ENCODE assay signal across 17 cellular contexts in genomic region chr4:86036729-86037128, GRCh38.
DNase-seq lines count a peak whose midpoint lies in the region; ATAC-seq and TF ChIP-seq lines count a peak whose summit lies in the region.
"Had no signal": no experiment of that assay in that cellular context is flagged by ENCODE, and none has a peak within 500 bp of the region (broad histone marks: within the 10 kb centered on the region; RNA-seq: fewer than 3 reads in every experiment).

No MANE protein-coding gene starts in this region.

- no peak for TF ChIP-seq CTCF in HEK293 (tag by site-specific recombination; IDR thresholded peaks at IDR 0.05)
- no peak for TF ChIP-seq CTCF in fibroblast of mammary gland (conservative IDR thresholded peaks at IDR 0.05; ENCODE audit: control insufficient read depth, insufficient read depth, low read depth, low read length)

- H3K9me3 ChIP-seq in HEK293 (ENCODE audit: control insufficient read depth, insufficient read depth, low read depth, low read length) (no peaks in the 10 kb centered on the region), SJCRH30 (replicated peaks) (peaks cover 3% of the 10 kb centered on the region; the same call in 1 of the 2 replicates)
- H3K9me3 ChIP-seq: transverse colon had no signal

- no peaks in the 10 kb centered on the region for H3K4me1 ChIP-seq in HEK293 (ENCODE audit: control insufficient read depth, insufficient read depth, low read length)
- H3K4me1 ChIP-seq in SJCRH30: peaks cover 24% of the 10 kb centered on the region

- DNase-seq in SJCRH30 (peak in 1 of 2 experiments; percentile 65), fibroblast of mammary gland (ENCODE audit: low read depth) (peak; percentile 41), renal cortical epithelial cell (ENCODE audit: low read depth) (peak; percentile 60), NCI-H2171 (lab: John Stamatoyannopoulos, UW) (no peak), kidney glomerular epithelial cell (lab: John Stamatoyannopoulos, UW) (no peak)
- no peak for DNase-seq in activated naive CD4-positive, alpha-beta T cell treated with anti-CD3 and anti-CD28 coated beads, Interleukin-2, amount 10 ng/mL, durations not matched to agents 7 days and 5 days
- DNase-seq: activated B cell treated with CpG ODN at 0.5 μM for 24 hours; activated gamma-delta T cell treated with Interleukin-2 at 50 U/mL for 16 hours; CD4-positive, CD25-positive, alpha-beta regulatory T cell; glutamatergic neuron; left cardiac atrium; stimulated activated CD4-positive, alpha-beta T cell treated with anti-CD3 and anti-CD28 coated beads, Interleukin-1b, Interleukin-23, amount 100 ng/mL, for 48 hours; T-cell; transverse colon had no signal

- no peak overlapping the region for H3K4me3 ChIP-seq in HEK293 (ENCODE audit: low read depth, low read length)
- H3K4me3 ChIP-seq in SJCRH30: no peak overlapping the region
- H3K4me3 ChIP-seq in fibroblast of mammary gland (ENCODE audit: control insufficient read depth, low read depth, low read length): no peak overlapping the region
- H3K4me3 ChIP-seq: transverse colon had no signal

- H3K36me3 ChIP-seq in HEK293 (ENCODE audit: control insufficient read depth in 2 of 2, insufficient read depth in 1 of 2, low read length in 2 of 2) (no peaks in the 10 kb centered on the region), SJCRH30 (no peaks in the 10 kb centered on the region)
- H3K36me3 ChIP-seq: transverse colon had no signal

- H3K27ac Mint-ChIP-seq in activated naive CD4-positive, alpha-beta T cell treated with anti-CD3 and anti-CD28 coated beads, Interleukin-2, amount 10 ng/mL, durations not matched to agents 7 days and 5 days: no peak overlapping the region
- H3K27ac Mint-ChIP-seq: activated B cell treated with CpG ODN at 0.5 μM for 24 hours; CD4-positive, CD25-positive, alpha-beta regulatory T cell; T-cell had no signal

- CTCF ChIA-PET in HEK293 (lab: Yijun Ruan, JAX): no interaction called here
- CTCF ChIA-PET in activated naive CD4-positive, alpha-beta T cell treated with anti-CD3 and anti-CD28 coated beads, Interleukin-2, amount 10 ng/mL, durations not matched to agents 7 days and 5 days (lab: Charles Lee): interaction anchor here (1.3 kb wide), 1 partner anchor 9 kb away, joined by 3 read pairs; no protein-coding TSS in a partner anchor

- no peak for ATAC-seq in HG02623 (IDR thresholded peaks at IDR 0.05; ENCODE audit: unreplicated experiment)
- ATAC-seq: left cardiac atrium, T-cell had no signal

- no peaks in the 10 kb centered on the region for H3K27me3 Mint-ChIP-seq in activated naive CD4-positive, alpha-beta T cell treated with anti-CD3 and anti-CD28 coated beads, Interleukin-2, amount 10 ng/mL, durations not matched to agents 7 days and 5 days
- H3K27me3 Mint-ChIP-seq: brain; CD4-positive, CD25-positive, alpha-beta regulatory T cell had no signal

- no peak overlapping the region for H3K4me3 Mint-ChIP-seq in activated naive CD4-positive, alpha-beta T cell treated with anti-CD3 and anti-CD28 coated beads, Interleukin-2, amount 10 ng/mL, durations not matched to agents 7 days and 5 days
- H3K4me3 Mint-ChIP-seq: activated B cell treated with CpG ODN at 0.5 μM for 24 hours; brain; CD4-positive, CD25-positive, alpha-beta regulatory T cell; T-cell had no signal

- H3K27ac ChIP-seq in HEK293 (ENCODE audit: extremely low read depth, low read depth, low read length) (no peak overlapping the region), SJCRH30 (peak overlapping the region; percentile 32)
- H3K27ac ChIP-seq: transverse colon had no signal

- POLR2A ChIA-PET in HEK293 (lab: Yijun Ruan, JAX): no interaction called here

- H3K9me3 Mint-ChIP-seq in activated naive CD4-positive, alpha-beta T cell treated with anti-CD3 and anti-CD28 coated beads, Interleukin-2, amount 10 ng/mL, durations not matched to agents 7 days and 5 days: no peaks in the 10 kb centered on the region
- H3K9me3 Mint-ChIP-seq: activated B cell treated with CpG ODN at 0.5 μM for 24 hours, T-cell had no signal

- no peaks in the 10 kb centered on the region for H3K27me3 ChIP-seq in SJCRH30
- H3K27me3 ChIP-seq: transverse colon had no signal

- H3K36me3 Mint-ChIP-seq in activated naive CD4-positive, alpha-beta T cell treated with anti-CD3 and anti-CD28 coated beads, Interleukin-2, amount 10 ng/mL, durations not matched to agents 7 days and 5 days: no peaks in the 10 kb centered on the region
- H3K36me3 Mint-ChIP-seq: CD4-positive, CD25-positive, alpha-beta regulatory T cell; T-cell had no signal

- H3K4me1 Mint-ChIP-seq in activated naive CD4-positive, alpha-beta T cell treated with anti-CD3 and anti-CD28 coated beads, Interleukin-2, amount 10 ng/mL, durations not matched to agents 7 days and 5 days: no peaks in the 10 kb centered on the region
- H3K4me1 Mint-ChIP-seq: activated B cell treated with CpG ODN at 0.5 μM for 24 hours; CD4-positive, CD25-positive, alpha-beta regulatory T cell; T-cell had no signal

TF ChIP-seq in HEK293, 187 proteins besides CTCF, POLR2A, EP300 and RAD21 (continues in another document):
- TF ChIP-seq ZNF521 (tag by site-specific recombination; IDR thresholded peaks at IDR 0.05) (no peak), YY1 (tag by site-specific recombination; IDR thresholded peaks at IDR 0.05) (no peak), ZSCAN5A (tag by site-specific recombination; IDR thresholded peaks at IDR 0.05) (no peak), ZNF26 (tag by site-specific recombination; IDR thresholded peaks at IDR 0.05) (no peak), ZNF423 (tag by site-specific recombination; IDR thresholded peaks at IDR 0.05) (no peak), ZFP37 (tag by site-specific recombination; IDR thresholded peaks at IDR 0.05) (no peak), ZNF174 (tag by site-specific recombination; IDR thresholded peaks at IDR 0.05) (no peak), ZBTB26 (tag by site-specific recombination; optimal IDR thresholded peaks at IDR 0.05) (no peak), ZNF658 (tag by site-specific recombination; IDR thresholded peaks at IDR 0.05) (no peak), KLF8 (tag by site-specific recombination; IDR thresholded peaks at IDR 0.05) (peak; percentile 56; the same call in 1 of the 2 replicates), ZBTB44 (tag by site-specific recombination; IDR thresholded peaks at IDR 0.05) (peak; percentile 76), ZNF248 (tag by site-specific recombination; IDR thresholded peaks at IDR 0.05) (no peak), SETDB1 (IDR thresholded peaks at IDR 0.05; ENCODE audit: insufficient read length, low read length) (no peak), YY2 (tag by site-specific recombination; IDR thresholded peaks at IDR 0.05) (no peak), ZNF133 (tag by site-specific recombination; IDR thresholded peaks at IDR 0.05) (no peak)

Comparison
In these comparisons a context has a peak if more than half of its experiments do, and no peak if none do; other contexts are left out.
1. DNase-seq: peak in fibroblast of mammary gland (single experiment) and renal cortical epithelial cell (single experiment); none in NCI-H2171 (single experiment), activated naive CD4-positive, alpha-beta T cell treated with anti-CD3 and anti-CD28 coated beads, Interleukin-2, amount 10 ng/mL, durations not matched to agents 7 days and 5 days (single experiment) and kidney glomerular epithelial cell (single experiment).